ENCODE assay signal across 18 cellular contexts in genomic region chr15:60843482-60843881, GRCh38.
"Had no signal": no experiment of that assay in that cellular context is flagged by ENCODE, and none has a peak within 500 bp of the region (broad histone marks: within the 10 kb centered on the region; RNA-seq: fewer than 3 reads in every experiment).

No MANE protein-coding gene starts in this region.

- FAIRE-seq: colon, TTC549 had no signal

- H3K4me1 Mint-ChIP-seq: activated B cell treated with CpG ODN at 0.5 μM for 24 hours, naive B cell had no signal

- H3K36me3 Mint-ChIP-seq: naive B cell had no signal

- H3K4me3 ChIP-seq: cardiac muscle cell, right atrium auricular region, SJCRH30, skin epidermis, stomach, testis, upper lobe of left lung had no signal

- H3K4me1 ChIP-seq: right atrium auricular region, testis had no signal

- H3K4me3 Mint-ChIP-seq: activated B cell treated with CpG ODN at 0.5 μM for 24 hours, naive B cell had no signal

- H3K27ac Mint-ChIP-seq: activated B cell treated with CpG ODN at 0.5 μM for 24 hours, naive B cell, progenitor cell of endocrine pancreas had no signal

- H3K27me3 Mint-ChIP-seq: activated B cell treated with CpG ODN at 0.5 μM for 24 hours had no signal

- DNase-seq: activated B cell treated with CpG ODN at 0.5 μM for 24 hours; activated effector memory CD4-positive, alpha-beta T cell treated with Interleukin-2 at 50 U/mL for 16 hours; activated T-cell treated with anti-CD3 and anti-CD28 coated beads, Interleukin-2, amount 50 U/mL, for 1 hour; islet precursor cell; mammary epithelial cell; naive B cell; nucleus accumbens; SJCRH30; stomach; testis; upper lobe of left lung had no signal

- H3K9me3 Mint-ChIP-seq: activated B cell treated with CpG ODN at 0.5 μM for 24 hours, naive B cell had no signal

- H3K27me3 ChIP-seq: right atrium auricular region, SJCRH30, stomach, testis, upper lobe of left lung had no signal

- ATAC-seq: esophagus mucosa had no signal

- H3K27ac ChIP-seq: cardiac muscle cell, right atrium auricular region, SJCRH30, stomach, testis, upper lobe of left lung had no signal

- H3K9me3 ChIP-seq: right atrium auricular region, SJCRH30, stomach, testis, upper lobe of left lung had no signal

- H3K36me3 ChIP-seq: cardiac muscle cell, right atrium auricular region, SJCRH30, stomach, upper lobe of left lung had no signal
